ENCODE assay signal across 25 cellular contexts in genomic region chr10:128422221-128422620, GRCh38.
DNase-seq lines count a peak whose midpoint lies in the region; ATAC-seq, FAIRE-seq and TF ChIP-seq lines count a peak whose summit lies in the region.
"Had no signal": no experiment of that assay in that cellular context is flagged by ENCODE, and none has a peak within 500 bp of the region (broad histone marks: within the 10 kb centered on the region; RNA-seq: fewer than 3 reads in every experiment).

No MANE protein-coding gene starts in this region.

- TF ChIP-seq POLR2A in esophagus muscularis mucosa (IDR thresholded peaks at IDR 0.05; ENCODE audit: low read depth): no peak

- DNase-seq in right atrium auricular region (ENCODE audit: low spot score): peak; percentile 46
- DNase-seq in left cardiac atrium: no peak
- DNase-seq in esophagus muscularis mucosa (ENCODE audit: extremely low spot score): peak; percentile 42
- no peak for DNase-seq in nephron progenitor cell
- no peak for DNase-seq in CD1c-positive myeloid dendritic cell (ENCODE audit: extremely low spot score)
- no peak for DNase-seq in frontal cortex (ENCODE audit: low spot score in 2 of 2)
- DNase-seq in activated CD8-positive, alpha-beta memory T cell treated with anti-CD3 and anti-CD28 coated beads, Interleukin-2, amount 50 U/mL, for 4 hours: no peak
- DNase-seq: 8988T; ACHN; AML-193; BE2C; Calu3; CD4-positive, alpha-beta memory T cell; COR-L47; DMS79; EL; GDM1; GOT3; HFFc6 had no signal

- intact Hi-C loops in left cardiac atrium (cut with DNase I) (no loop called here), esophagus muscularis mucosa (cut with DNase I) (no loop called here)

- H3K4me3 Mint-ChIP-seq in nephron progenitor cell: no peak overlapping the region
- H3K4me3 Mint-ChIP-seq: CD14-positive monocyte; CD4-positive, alpha-beta memory T cell; HFFc6 had no signal

- no peak for ATAC-seq in left cardiac atrium
- ATAC-seq: A549, GM12878 had no signal

- no peak for TF ChIP-seq EP300 in esophagus muscularis mucosa (IDR thresholded peaks at IDR 0.05)

- peaks cover 23% of the 10 kb centered on the region for H3K27me3 Mint-ChIP-seq in nephron progenitor cell (ENCODE audit: low read depth, poor library complexity)

- H3K9me3 Mint-ChIP-seq in nephron progenitor cell: no peaks in the 10 kb centered on the region
- H3K9me3 Mint-ChIP-seq: CD14-positive monocyte had no signal

- peak overlapping the region; percentile 10 for H3K27ac Mint-ChIP-seq in nephron progenitor cell
- H3K27ac Mint-ChIP-seq: CD4-positive, alpha-beta memory T cell; HFFc6 had no signal

- H3K27me3 ChIP-seq in right atrium auricular region (no peaks in the 10 kb centered on the region), esophagus muscularis mucosa (peaks cover 0 to 41% (median 0%) of the 10 kb centered on the region in 4 donors)
- H3K27me3 ChIP-seq: BE2C; BLaER1 treated with 17β-estradiol and CSF1 and Interleukin-3, amounts not matched to agents 10 nM and 100 nM had no signal

- H3K9me3 ChIP-seq in right atrium auricular region: no peaks in the 10 kb centered on the region
- no peaks in the 10 kb centered on the region for H3K9me3 ChIP-seq in esophagus muscularis mucosa
- H3K9me3 ChIP-seq: A549; BE2C; BLaER1 treated with 17β-estradiol and CSF1 and Interleukin-3, amounts not matched to agents 10 nM and 100 nM; HAP-1 had no signal

- no peak for TF ChIP-seq CTCF in right atrium auricular region (IDR thresholded peaks at IDR 0.05)
- no peak for TF ChIP-seq CTCF in esophagus muscularis mucosa (IDR thresholded peaks at IDR 0.05)
- TF ChIP-seq CTCF in nephron progenitor cell (IDR thresholded peaks at IDR 0.05): no peak

- no peaks in the 10 kb centered on the region for H3K4me1 ChIP-seq in right atrium auricular region
- H3K4me1 ChIP-seq in esophagus muscularis mucosa: no peaks in the 10 kb centered on the region
- H3K4me1 ChIP-seq: A549; BE2C; BLaER1 treated with 17β-estradiol and CSF1 and Interleukin-3, amounts not matched to agents 10 nM and 100 nM; HAP-1 had no signal

- peaks cover 10% of the 10 kb centered on the region for H3K4me1 Mint-ChIP-seq in nephron progenitor cell
- H3K4me1 Mint-ChIP-seq: CD14-positive monocyte; CD4-positive, alpha-beta memory T cell had no signal

- H3K36me3 ChIP-seq in right atrium auricular region (no peaks in the 10 kb centered on the region), esophagus muscularis mucosa (no peaks in the 10 kb centered on the region)
- H3K36me3 ChIP-seq: BE2C; BLaER1 treated with 17β-estradiol and CSF1 and Interleukin-3, amounts not matched to agents 10 nM and 100 nM; HAP-1 had no signal

- 86% methylated on average over 12 of the region's 12 CpGs for WGBS in esophagus muscularis mucosa

- H3K27ac ChIP-seq in right atrium auricular region (no peak overlapping the region), esophagus muscularis mucosa (replicated peaks in 1 of 4) (no peak overlapping the region)
- H3K27ac ChIP-seq: A549; BLaER1 treated with 17β-estradiol and CSF1 and Interleukin-3, amounts not matched to agents 10 nM and 100 nM had no signal

- no peak for FAIRE-seq in frontal cortex (lab: Jason Lieb, UNC)
- FAIRE-seq: A549, GM12878, H54 had no signal

- H3K36me3 Mint-ChIP-seq in nephron progenitor cell (ENCODE audit: low read depth): no peaks in the 10 kb centered on the region
- H3K36me3 Mint-ChIP-seq: CD14-positive monocyte had no signal

- H3K4me3 ChIP-seq in right atrium auricular region (no peak overlapping the region), esophagus muscularis mucosa (no peak overlapping the region)
- H3K4me3 ChIP-seq: A549; BLaER1 treated with 17β-estradiol and CSF1 and Interleukin-3, amounts not matched to agents 10 nM and 100 nM; GM12878; HAP-1 had no signal

Comparison
In these comparisons a context has a peak if more than half of its experiments do, and no peak if none do; other contexts are left out.
1. DNase-seq: peak in right atrium auricular region (single experiment) and esophagus muscularis mucosa (single experiment); none in left cardiac atrium (single experiment), nephron progenitor cell (single experiment), CD1c-positive myeloid dendritic cell (single experiment), frontal cortex (0 of 2) and activated CD8-positive, alpha-beta memory T cell treated with anti-CD3 and anti-CD28 coated beads, Interleukin-2, amount 50 U/mL, for 4 hours (single experiment).